19 cellular contexts compared by ENCODE assay signal in the genomic region with DNA sequence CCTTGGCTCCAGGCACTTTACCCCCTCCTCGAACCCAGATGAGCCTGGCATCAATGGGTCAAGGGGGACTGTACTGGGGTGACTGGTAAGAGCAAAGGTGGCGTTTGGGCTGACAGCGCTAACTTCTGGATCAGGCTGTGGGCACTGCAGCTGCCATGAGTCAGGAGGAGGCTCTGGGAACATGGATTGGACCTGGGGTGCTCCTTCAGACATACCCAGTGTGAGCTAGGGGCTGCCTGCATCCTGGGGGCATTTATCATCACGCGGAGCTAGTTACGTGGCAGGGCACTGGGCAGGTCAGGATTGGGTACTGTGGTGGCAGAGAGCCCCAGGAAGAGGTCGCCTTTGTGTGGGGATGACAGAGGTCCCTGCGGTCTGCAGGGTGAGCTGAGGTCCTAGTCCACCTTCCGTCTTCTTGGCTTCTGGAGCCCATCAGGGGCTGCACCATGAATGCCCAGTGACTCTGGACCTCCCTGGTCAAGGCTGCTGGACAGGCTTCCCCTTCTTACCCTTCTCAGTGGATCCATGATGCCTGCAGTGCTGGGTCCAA. TPM values are rescaled to one million over a fixed set of nuclear protein-coding genes. Genes with fewer than 3 reads are reported as not detected.
DNase-seq lines count a peak whose midpoint lies in the region; ATAC-seq, FAIRE-seq and TF ChIP-seq lines count a peak whose summit lies in the region.
"Had no signal": no experiment of that assay in that cellular context is flagged by ENCODE, and none has a peak within 500 bp of the region (broad histone marks: within the 10 kb centered on the region; RNA-seq: fewer than 3 reads in every experiment).

No MANE protein-coding gene starts in this region.

- TF ChIP-seq CTCF in C4-2B (conservative IDR thresholded peaks at IDR 0.05) (no peak), H9 (conservative IDR thresholded peaks at IDR 0.05) (no peak), kidney (IDR thresholded peaks at IDR 0.05; ENCODE audit: borderline replicate concordance, extremely low read depth, insufficient read depth) (no peak), sigmoid colon (IDR thresholded peaks at IDR 0.05) (no peak)

- no peaks in the 10 kb centered on the region for H3K9me3 ChIP-seq in H9 (ENCODE audit: control insufficient read depth, low read depth, low read length)
- no peaks in the 10 kb centered on the region for H3K9me3 ChIP-seq in kidney (ENCODE audit: control insufficient read depth in 1 of 2, low read length in 2 of 2)
- no peaks in the 10 kb centered on the region for H3K9me3 ChIP-seq in sigmoid colon

- no peak for ATAC-seq in GM19395 (IDR thresholded peaks at IDR 0.05; ENCODE audit: unreplicated experiment)
- ATAC-seq in HG02938 (IDR thresholded peaks at IDR 0.05; ENCODE audit: unreplicated experiment): no peak
- ATAC-seq in HG02623 (IDR thresholded peaks at IDR 0.05; ENCODE audit: unreplicated experiment): no peak
- ATAC-seq: K562 had no signal

- intact Hi-C loops in kidney (cut with DNase I) (no loop called here), sigmoid colon (cut with DNase I) (no loop called here)

- no peaks in the 10 kb centered on the region for H4K20me1 ChIP-seq in H9 (ENCODE audit: control insufficient read depth, insufficient read depth, insufficient read length)

- H3K9me3 Mint-ChIP-seq in H9: peaks cover 5 to 7% of the 10 kb centered on the region in 2 experiments; a peak in 4 of 5 replicates

- H3K4me2 ChIP-seq in H9 (ENCODE audit: insufficient read depth, insufficient read length, low read length): no peak overlapping the region

- no peaks in the 10 kb centered on the region for H3K23me2 ChIP-seq in H9 (ENCODE audit: insufficient read length, low read depth, low read length, poor library complexity, severe bottlenecking)

- no peak for FAIRE-seq in kidney (lab: Jason Lieb, UNC)
- FAIRE-seq: GM12878, GM18507, K562 had no signal

- H3K27me3 Mint-ChIP-seq in H9 (ENCODE audit: low read depth): peaks cover 24% of the 10 kb centered on the region

- no peak for TF ChIP-seq POLR2A in sigmoid colon (IDR thresholded peaks at IDR 0.05)

- H2BK120ac ChIP-seq in H9 (ENCODE audit: low read depth, low read length, poor library complexity, severe bottlenecking): no peak overlapping the region

- H3K36me3 ChIP-seq in kidney (ENCODE audit: control insufficient read depth in 1 of 2, insufficient read depth in 2 of 2, low read length in 2 of 2) (no peaks in the 10 kb centered on the region), sigmoid colon (no peaks in the 10 kb centered on the region)

- no peak overlapping the region for H2AK5ac ChIP-seq in H9 (ENCODE audit: insufficient read length, low read length)

- no peak overlapping the region for H2BK12ac ChIP-seq in H9 (ENCODE audit: insufficient read length, low read depth, low read length)

- no peak overlapping the region for H3K4me3 ChIP-seq in kidney (ENCODE audit: low read length in 2 of 2)
- no peak overlapping the region for H3K4me3 ChIP-seq in sigmoid colon
- H3K4me3 ChIP-seq: GM12878, GM23248, K562 had no signal

- H3K79me1 ChIP-seq in H9 (ENCODE audit: insufficient read depth, low read depth, low read length, poor library complexity, severe bottlenecking): no peaks in the 10 kb centered on the region

- no peaks in the 10 kb centered on the region for H3K27me3 ChIP-seq in H9 (ENCODE audit: insufficient read depth, low read length)
- peaks cover 0 to 9% (median 0%) of the 10 kb centered on the region in 3 donors for H3K27me3 ChIP-seq in sigmoid colon

- no peak overlapping the region for H3K4me3 Mint-ChIP-seq in H9
- H3K4me3 Mint-ChIP-seq: CD4-positive, CD25-positive, alpha-beta regulatory T cell had no signal

- H2BK20ac ChIP-seq in H9 (ENCODE audit: low read depth, low read length, poor library complexity, severe bottlenecking): no peak overlapping the region

- H3K27ac Mint-ChIP-seq in H9: peak overlapping the region in 1 of 3 experiments; percentile 80; a peak in 2 of 7 replicates
- H3K27ac Mint-ChIP-seq: CD4-positive, CD25-positive, alpha-beta regulatory T cell had no signal

- H3K9ac ChIP-seq in H9 (ENCODE audit: extremely low read depth, insufficient read length, low read length) (no peak overlapping the region), kidney (ENCODE audit: low read length in 2 of 2) (no peak overlapping the region)
- H3K9ac ChIP-seq: GM23248 had no signal

- H4K91ac ChIP-seq in H9 (ENCODE audit: insufficient read length, low read depth, low read length): no peak overlapping the region

- 0 out of 2 replicates have a peak, but pooled peaks cover 2% of the 10 kb centered on the region for H3K4me1 ChIP-seq in H9 (ENCODE audit: insufficient read depth, low read length)
- H3K4me1 ChIP-seq in kidney (ENCODE audit: control insufficient read depth in 1 of 2, insufficient read depth in 1 of 2, low read depth in 1 of 2, low read length in 2 of 2): no peaks in the 10 kb centered on the region
- H3K4me1 ChIP-seq in sigmoid colon: peaks cover 0 to 4% (median 0%) of the 10 kb centered on the region in 4 donors

- no peak overlapping the region for H2BK15ac ChIP-seq in H9 (ENCODE audit: low read depth, low read length)

- no peak overlapping the region for H3K56ac ChIP-seq in H9 (ENCODE audit: insufficient read length, low read depth, low read length)

- H4K8ac ChIP-seq in H9 (replicated peaks; ENCODE audit: insufficient read length, low read depth, low read length): no peak overlapping the region

- no peak overlapping the region for H3K4ac ChIP-seq in H9 (ENCODE audit: low read depth, low read length)

- no peak overlapping the region for H3K23ac ChIP-seq in H9 (ENCODE audit: insufficient read length, low read depth, low read length)

- no peak for TF ChIP-seq EP300 in sigmoid colon (IDR thresholded peaks at IDR 0.05)

- H3K27ac ChIP-seq in C4-2B (peak overlapping the region; percentile 15; the same call in 1 of the 2 replicates), H9 (ENCODE audit: insufficient read length, low read depth, low read length) (no peak overlapping the region), kidney (ENCODE audit: low read depth in 2 of 2, low read length in 2 of 2) (no peak overlapping the region), sigmoid colon (no peak overlapping the region)
- H3K27ac ChIP-seq: GM23248, HL-60 had no signal

- WGBS in H9 (ENCODE audit: extremely low coverage, insufficient read length, low lambda C conversion rate): no CpG with 5 or more reads among the region's 9 CpGs
- 74 to 93% methylated on average over 9 of the region's 9 CpGs for WGBS in sigmoid colon, 2 donors

- H4K5ac ChIP-seq in H9 (ENCODE audit: insufficient read length, low read depth, low read length): no peak overlapping the region

- no peak overlapping the region for H2BK5ac ChIP-seq in H9 (ENCODE audit: insufficient read length, low read length)

- H2AFZ ChIP-seq in H9 (ENCODE audit: low read length): no peak overlapping the region
- H2AFZ ChIP-seq: GM23248 had no signal

- peak overlapping the region; percentile 39; the same call in 1 of the 2 replicates for H3K14ac ChIP-seq in H9 (ENCODE audit: insufficient read depth, low read length)

- H3K18ac ChIP-seq in H9 (ENCODE audit: insufficient read length, low read depth, low read length): no peak overlapping the region

- H3T11ph ChIP-seq in H9 (ENCODE audit: low read length): no peak overlapping the region

- H3K4me1 Mint-ChIP-seq in H9: peaks cover 29 to 39% of the 10 kb centered on the region in 2 experiments
- H3K4me1 Mint-ChIP-seq: CD4-positive, CD25-positive, alpha-beta regulatory T cell had no signal

- DNase-seq in H9: no peak
- peak; percentile 35 for DNase-seq in kidney
- peak; percentile 40 for DNase-seq in sigmoid colon
- DNase-seq in AG08395 (ENCODE audit: low spot score): no peak
- DNase-seq: ACHN; CD4-positive, CD25-positive, alpha-beta regulatory T cell; DMS79; GM23248; H7 had no signal

- peaks cover 0 to 9% (median 3%) of the 10 kb centered on the region in 3 experiments; a peak in 3 of 7 replicates for H3K36me3 Mint-ChIP-seq in H9 (ENCODE audit: insufficient read depth in 1 of 3, low read depth in 3 of 3)
- H3K36me3 Mint-ChIP-seq: CD4-positive, CD25-positive, alpha-beta regulatory T cell had no signal

- H3K79me2 ChIP-seq in H9 (ENCODE audit: insufficient read depth, low read length): no peaks in the 10 kb centered on the region

RNA-seq across cellular contexts. Expression of a gene that starts 13.1 kb away (rescaled TPM):
- 2.2 and 2.3 TPM in 2 replicates for total RNA-seq in H9 (2021)
- 0.25 TPM for total RNA-seq in kidney
- not detected for polyA plus RNA-seq in kidney (ENCODE audit: insufficient read depth, low read depth, low replicate concordance)
- total RNA-seq in sigmoid colon: under 1 TPM in 2 of 4 donors, not detected in 2; 0.27 to 0.36 TPM
- under 1 TPM in 1 of 3 donors, not detected in 2; 0.10 TPM for polyA plus RNA-seq in sigmoid colon
- total RNA-seq: A172; CD4-positive, CD25-positive, alpha-beta regulatory T cell; GM23248; K562 had no signal
- polyA plus RNA-seq: BJ; CD4-positive, CD25-positive, alpha-beta regulatory T cell; GM23248; K562 had no signal

Comparison
In these comparisons a context has a peak if more than half of its experiments do, and no peak if none do; other contexts are left out.
1. DNase-seq: peak in kidney (single experiment) and sigmoid colon (single experiment); none in H9 (single experiment) and AG08395 (single experiment).